In genomic region chr2:31233741-31234689, GRCh38 we compare ENCODE assay signal across 8 cellular contexts. TPM values are rescaled to one million over a fixed set of nuclear protein-coding genes. Genes with fewer than 3 reads are reported as not detected.
DNase-seq lines count a peak whose midpoint lies in the region; ATAC-seq, FAIRE-seq and TF ChIP-seq lines count a peak whose summit lies in the region.

Gene EHD3 (plus strand): TSS chr2:31234152. CDS start chr2:31234622, 470 bp downstream.

- H3K27me3 ChIP-seq in astrocyte (ENCODE audit: insufficient read depth, low read length) (peaks cover 5% of the 10 kb centered on the region), rectal smooth muscle tissue (ENCODE audit: control insufficient read depth, insufficient read depth, low read length) (no peaks in the 10 kb centered on the region), aorta (ENCODE audit: control insufficient read depth in 1 of 2, insufficient read depth in 2 of 2, low read length in 1 of 2) (no peaks in the 10 kb centered on the region)

- H3K9ac ChIP-seq in astrocyte (ENCODE audit: low read length) (peak within 1 kb of the TSS; percentile 83), rectal smooth muscle tissue (ENCODE audit: low read length) (no peak within 1 kb of the TSS)

- H3K36me3 Mint-ChIP-seq in T-helper 17 cell (ENCODE audit: low read depth) (no peaks in the 10 kb centered on the region), astrocyte (ENCODE audit: low read depth, unreplicated experiment) (no peaks in the 10 kb centered on the region)

- H4K20me1 ChIP-seq in astrocyte (ENCODE audit: insufficient read depth, low read length): peaks cover 38% of the 10 kb centered on the region

- H3K9me3 ChIP-seq in T-helper 17 cell (ENCODE audit: control insufficient read depth, low read length, poor library complexity, severe bottlenecking): no peaks in the 10 kb centered on the region
- no peaks in the 10 kb centered on the region for H3K9me3 ChIP-seq in astrocyte (ENCODE audit: insufficient read depth, low read depth, low read length)
- H3K9me3 ChIP-seq in aorta (ENCODE audit: control insufficient read depth, low read length): no peaks in the 10 kb centered on the region

- H3K4me2 ChIP-seq in astrocyte (ENCODE audit: low read length): peak within 1 kb of the TSS; percentile 93

- intact Hi-C loops in aorta (cut with DNase I): loop anchor here (1.0 to 2.0 kb wide), 2 partner anchors 99 kb away; no protein-coding TSS in a partner anchor

- H3K27ac Mint-ChIP-seq in T-helper 17 cell (peak within 1 kb of the TSS; percentile 14), astrocyte (ENCODE audit: unreplicated experiment) (no peak within 1 kb of the TSS)

- no peak for FAIRE-seq in astrocyte (lab: Jason Lieb, UNC)

- H3K4me1 ChIP-seq in astrocyte (ENCODE audit: insufficient read depth, low read length) (peaks cover 17% of the 10 kb centered on the region), rectal smooth muscle tissue (ENCODE audit: control insufficient read depth, insufficient read depth, low read length) (no peaks in the 10 kb centered on the region), aorta (ENCODE audit: control insufficient read depth in 1 of 2, insufficient read depth in 2 of 2, low read length in 2 of 2) (no peaks in the 10 kb centered on the region)

- peak; percentile 96 for ATAC-seq in T-helper 17 cell
- peak; percentile 95 for ATAC-seq in aorta (ENCODE audit: low FRiP score)

- H3K4me3 ChIP-seq in HFF-Myc (replicated peaks; ENCODE audit: low read depth, low read length): peak within 1 kb of the TSS; percentile 71
- H3K4me3 ChIP-seq in astrocyte (ENCODE audit: insufficient read depth, low read depth, low read length): peak within 1 kb of the TSS; percentile 80
- peak within 1 kb of the TSS; percentile 63 for H3K4me3 ChIP-seq in rectal smooth muscle tissue (ENCODE audit: low read length)
- peak within 1 kb of the TSS; percentile 32 to 56 for H3K4me3 ChIP-seq in aorta (ENCODE audit: low read length in 2 of 2)

- peak within 1 kb of the TSS; percentile 83 for H3K4me3 Mint-ChIP-seq in T-helper 17 cell
- peak within 1 kb of the TSS; percentile 85 for H3K4me3 Mint-ChIP-seq in astrocyte (ENCODE audit: unreplicated experiment)

- H3K27me3 Mint-ChIP-seq in T-helper 17 cell: peaks cover 9% of the 10 kb centered on the region
- H3K27me3 Mint-ChIP-seq in astrocyte (ENCODE audit: low read depth, unreplicated experiment): peaks cover 6% of the 10 kb centered on the region

- 1% methylated on average over 72 to 74 of the region's 74 CpGs for WGBS in aorta, 2 donors

- DNase-seq in GM03348 (ENCODE audit: low spot score) (peak; percentile 95), HFF-Myc (ENCODE audit: extremely low read depth, low read depth) (peak; percentile 73), NCI-H1105 (lab: John Stamatoyannopoulos, UW) (peak; percentile 90), T-helper 17 cell (peak; percentile 53 to 67 (median 58)), astrocyte (ENCODE audit: low read depth) (peak; percentile 84), hepatic stellate cell (ENCODE audit: low spot score) (peak; percentile 90), aorta (peak; percentile 93 to 95)

- TF ChIP-seq CTCF in HFF-Myc (IDR thresholded peaks at IDR 0.05; ENCODE audit: low read depth, low read length, missing control alignments) (peak; percentile 75), astrocyte (IDR thresholded peaks at IDR 0.05; ENCODE audit: insufficient read depth, low read depth, low read length) (peak; percentile 55)

- H3K36me3 ChIP-seq in astrocyte (ENCODE audit: insufficient read depth, low read length): no peaks in the 10 kb centered on the region
- H3K36me3 ChIP-seq in rectal smooth muscle tissue (ENCODE audit: control insufficient read depth, insufficient read depth, low read length): no peaks in the 10 kb centered on the region
- no peaks in the 10 kb centered on the region for H3K36me3 ChIP-seq in aorta (ENCODE audit: control insufficient read depth in 1 of 2, insufficient read depth in 2 of 2, low read length in 1 of 2)

- H3K4me1 Mint-ChIP-seq in T-helper 17 cell: peaks cover 19% of the 10 kb centered on the region
- H3K4me1 Mint-ChIP-seq in astrocyte (ENCODE audit: low read depth, unreplicated experiment): peaks cover 16% of the 10 kb centered on the region

- no peaks in the 10 kb centered on the region for H3K9me3 Mint-ChIP-seq in astrocyte (ENCODE audit: unreplicated experiment)

- peak within 1 kb of the TSS; percentile 30 for H3K27ac ChIP-seq in astrocyte (ENCODE audit: low read depth, low read length)
- no peak within 1 kb of the TSS for H3K27ac ChIP-seq in rectal smooth muscle tissue (ENCODE audit: low read depth, low read length)
- peak within 1 kb of the TSS in 1 of 2 donors; percentile 24 for H3K27ac ChIP-seq in aorta (ENCODE audit: low read depth in 1 of 2, low read length in 2 of 2)

- peak within 1 kb of the TSS; percentile 85 for H2AFZ ChIP-seq in astrocyte (ENCODE audit: low read depth, low read length)

- peaks cover 45% of the 10 kb centered on the region for H3K79me2 ChIP-seq in astrocyte (ENCODE audit: insufficient read depth, low read length)

RNA-seq across cellular contexts. Expression of gene EHD3, which starts in this region (rescaled TPM):
- total RNA-seq in T-helper 17 cell (10 to 100 TPM in 1 of 2 donors, 1 to 10 TPM in 1; 3.9 to 23.5 TPM), astrocyte (20.9 and 25.0 TPM in 2 replicates), aorta (10 to 100 TPM; 19.8 to 28.8 TPM)
- 10 to 100 TPM; 14.0 to 16.4 TPM for polyA plus RNA-seq in aorta
